28 cellular contexts compared by ENCODE assay signal in genomic region chr4:155299103-155299502, GRCh38.
"Had no signal": no experiment of that assay in that cellular context is flagged by ENCODE, and none has a peak within 500 bp of the region (broad histone marks: within the 10 kb centered on the region; RNA-seq: fewer than 3 reads in every experiment).

No MANE protein-coding gene starts in this region.

- H3K9me3 ChIP-seq: lower lobe of right lung, neutrophil, right atrium auricular region, right lobe of liver, testis, thyroid gland, upper lobe of left lung, vagina had no signal

- H3K4me3 Mint-ChIP-seq: natural killer cell; nephron progenitor cell; neural progenitor cell; stimulated activated naive B cell treated with anti-CD40 and anti-IgM and Interleukin-4, amounts not matched to agents 10 μg/mL and 1 μg/mL and 100 μg/mL, for 72 hours had no signal

- H3K4me3 ChIP-seq: left lung, lower lobe of right lung, neural progenitor cell, ovary, right atrium auricular region, right lobe of liver, stomach, testis, thyroid gland, transverse colon, upper lobe of left lung, vagina had no signal

- ATAC-seq: left cardiac atrium; left lung; lower lobe of right lung; natural killer cell; stimulated activated naive B cell treated with anti-CD40 and anti-IgM and Interleukin-4, amounts not matched to agents 10 μg/mL and 1 μg/mL and 100 μg/mL, for 72 hours; stimulated activated naive CD8-positive, alpha-beta T cell treated with anti-CD3 and anti-CD28 coated beads, Interleukin-15, Interleukin-2, amounts not matched to agents 100 U/mL and 50 U/mL, for 24 hours had no signal

- H3K27ac Mint-ChIP-seq: naive B cell; natural killer cell; nephron progenitor cell; neural progenitor cell; progenitor cell of endocrine pancreas; stimulated activated naive B cell treated with anti-CD40 and anti-IgM and Interleukin-4, amounts not matched to agents 10 μg/mL and 1 μg/mL and 100 μg/mL, for 72 hours had no signal

- DNase-seq: hippocampal formation; kidney glomerular epithelial cell; left cardiac atrium; left lung; mammary epithelial cell; mesenchymal stem cell; naive B cell; natural killer cell; nephron progenitor cell; ovary; right lobe of liver; stimulated activated CD4-positive, alpha-beta T cell treated with anti-CD3 and anti-CD28 coated beads, Interleukin-12 subunit alpha, Interleukin-12 subunit beta, amount 100 ng/mL, for 4 hours; stimulated activated CD4-positive, alpha-beta T cell treated with anti-CD3 and anti-CD28 coated beads, Interleukin-15, amount 100 ng/mL, for 24 hours; stimulated activated CD4-positive, alpha-beta T cell treated with anti-CD3 and anti-CD28 coated beads, Interleukin-2, amount 100 ng/mL, for 24 hours; stimulated activated CD4-positive, alpha-beta T cell treated with anti-CD3 and anti-CD28 coated beads, Interleukin-4, amount 100 ng/mL, for 1 hour; stimulated activated naive B cell treated with anti-CD40 and anti-IgM and Interleukin-4, amounts not matched to agents 10 μg/mL and 1 μg/mL and 100 μg/mL, for 72 hours; stimulated activated naive CD8-positive, alpha-beta T cell treated with anti-CD3 and anti-CD28 coated beads, Interleukin-15, Interleukin-2, amounts not matched to agents 100 U/mL and 50 U/mL, for 24 hours; stomach; testis; thyroid gland; transverse colon; upper lobe of left lung had no signal

- H3K36me3 Mint-ChIP-seq: naive B cell; natural killer cell; neural progenitor cell; stimulated activated naive B cell treated with anti-CD40 and anti-IgM and Interleukin-4, amounts not matched to agents 10 μg/mL and 1 μg/mL and 100 μg/mL, for 72 hours had no signal

- H3K4me1 ChIP-seq: left lung, lower lobe of right lung, right atrium auricular region, right lobe of liver, stomach, testis, thyroid gland, upper lobe of left lung, vagina had no signal

- H3K27me3 Mint-ChIP-seq: naive B cell; progenitor cell of endocrine pancreas; stimulated activated naive B cell treated with anti-CD40 and anti-IgM and Interleukin-4, amounts not matched to agents 10 μg/mL and 1 μg/mL and 100 μg/mL, for 72 hours had no signal

- H3K27me3 ChIP-seq: left lung, neural progenitor cell, neutrophil, ovary, right atrium auricular region, right lobe of liver, stomach, testis, thyroid gland, transverse colon, upper lobe of left lung, vagina had no signal

- H3K4me1 Mint-ChIP-seq: naive B cell; natural killer cell; nephron progenitor cell; neural progenitor cell; stimulated activated naive B cell treated with anti-CD40 and anti-IgM and Interleukin-4, amounts not matched to agents 10 μg/mL and 1 μg/mL and 100 μg/mL, for 72 hours had no signal

- H3K36me3 ChIP-seq: left lung, lower lobe of right lung, neural progenitor cell, neutrophil, ovary, right atrium auricular region, right lobe of liver, stomach, thyroid gland, transverse colon, upper lobe of left lung, vagina had no signal
